ENCODE assay signal across 8 cellular contexts in the genomic region with DNA sequence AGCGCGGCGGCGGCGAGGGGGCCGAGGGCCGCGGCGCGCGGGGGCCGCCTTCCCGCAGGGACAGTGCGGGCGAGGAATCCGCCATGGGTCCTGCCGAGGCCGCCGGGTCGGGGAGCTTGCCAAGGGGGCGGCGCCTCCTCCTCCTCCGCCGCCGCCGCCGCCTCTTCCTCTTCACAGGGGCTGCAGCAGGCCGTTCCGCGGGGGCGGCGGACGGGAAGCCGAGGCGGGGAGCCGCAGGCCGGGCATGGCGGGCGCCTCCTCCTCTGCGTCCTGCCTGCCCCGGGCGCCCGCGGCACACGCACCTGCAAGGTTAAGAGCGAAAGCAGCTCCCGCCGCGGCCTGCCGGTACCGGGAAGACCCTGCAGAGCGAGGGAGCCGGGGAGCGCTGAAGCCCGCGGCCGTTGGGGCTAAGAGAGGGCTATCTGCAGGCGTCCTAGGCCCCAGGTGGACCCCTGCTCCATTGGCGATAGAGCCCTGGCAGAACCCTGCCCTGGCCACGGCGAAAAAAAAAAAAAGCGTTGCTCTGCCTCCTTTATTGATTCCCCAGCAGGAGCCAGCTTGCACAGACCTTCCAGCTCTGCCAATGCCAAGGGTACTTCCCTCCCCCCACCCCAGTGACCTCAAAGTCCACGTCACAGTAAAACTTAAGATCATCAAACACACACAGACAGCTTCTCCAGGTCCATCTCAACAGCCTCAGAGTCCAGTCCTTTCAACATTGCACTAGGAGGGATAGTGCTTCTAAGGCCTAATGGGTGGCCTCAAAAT. TPM values are rescaled to one million over a fixed set of nuclear protein-coding genes. Genes with fewer than 3 reads are reported as not detected.
DNase-seq lines count a peak whose midpoint lies in the region; ATAC-seq, FAIRE-seq and TF ChIP-seq lines count a peak whose summit lies in the region.

A gene with protein sequence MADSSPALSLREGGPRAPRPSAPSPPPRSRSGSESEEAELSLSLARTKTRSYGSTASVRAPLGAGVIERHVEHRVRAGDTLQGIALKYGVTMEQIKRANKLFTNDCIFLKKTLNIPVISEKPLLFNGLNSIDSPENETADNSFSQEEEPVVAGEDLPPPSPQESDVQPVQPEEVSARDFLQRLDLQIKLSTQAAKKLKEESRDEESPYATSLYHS (minus strand): TSS at position 118 of the 768 bp plus-strand sequence. CDS start 33 bp downstream, at position 85.

- H2AFZ ChIP-seq in PC-3 (ENCODE audit: low read length), result peak within 1 kb of the TSS; percentile 91

- no peak for TF ChIP-seq CTCF in A549 (IDR thresholded peaks at IDR 0.05)
- no peak for TF ChIP-seq CTCF in PC-3 (conservative IDR thresholded peaks at IDR 0.05; ENCODE audit: low read depth, low read length)
- no peak for TF ChIP-seq CTCF in fibroblast of pulmonary artery (IDR thresholded peaks at IDR 0.05; ENCODE audit: low read length, missing control alignments)

- H3K4me3 ChIP-seq in A549 (peak within 1 kb of the TSS; percentile 68), PC-3 (ENCODE audit: low read length) (peak within 1 kb of the TSS; percentile 66), fibroblast of pulmonary artery (replicated peaks; ENCODE audit: low read depth, low read length) (peak within 1 kb of the TSS; percentile 65), stomach smooth muscle (ENCODE audit: low read length in 2 of 2) (peak within 1 kb of the TSS; percentile 68 to 83)

- H3K4me1 Mint-ChIP-seq in activated T-helper 17 cell treated with anti-CD3 and anti-CD28 coated beads, Interleukin-2, amount 50 U/mL, for 72 hours, result peaks cover 42% of the 10 kb centered on the region
- H3K4me1 Mint-ChIP-seq in natural killer cell treated with Interleukin-12 subunit alpha and Interleukin-12 subunit beta and Interleukin-15 and Interleukin-18, amount 100 ng/mL, for 72 hours (ENCODE audit: low read depth in 2 of 2), result peaks cover 37 to 43% of the 10 kb centered on the region in 2 donors

- H3K4me2 ChIP-seq in A549 (peak within 1 kb of the TSS; percentile 95), PC-3 (ENCODE audit: low read length) (peak within 1 kb of the TSS; percentile 92)

- CTCF ChIA-PET in A549 (lab: Yijun Ruan, JAX) (interaction anchor here (0.9 to 9.8 kb wide), 10 partner anchors 11 to 120 kb away, joined by 3 to 73 read pairs (median 4); no protein-coding TSS in a partner anchor), PC-3 (lab: Charles Lee) (interaction anchor here (0.6 kb wide), 2 partner anchors 39 to 87 kb away, joined by 5 read pairs; no protein-coding TSS in a partner anchor)

- no peak for TF ChIP-seq RAD21 in A549 (conservative IDR thresholded peaks at IDR 0.05 in 1 of 2, IDR thresholded peaks at IDR 0.05 in 1 of 2)

- peak; percentile 56 for TF ChIP-seq POLR2A in A549 (IDR thresholded peaks at IDR 0.05; ENCODE audit: low read length)

- no TSS peak for BruUV-seq in PC-3 (replicated peaks; lab: Mats Ljungman, UMichigan)

- H3K9me3 ChIP-seq in A549 (no peaks in the 10 kb centered on the region), PC-3 (ENCODE audit: low read length) (no peaks in the 10 kb centered on the region), stomach smooth muscle (ENCODE audit: control insufficient read depth in 2 of 2, low read length in 2 of 2) (no peaks in the 10 kb centered on the region)

- no peaks in the 10 kb centered on the region for H4K20me1 ChIP-seq in PC-3 (ENCODE audit: low read length)

- H3K27me3 Mint-ChIP-seq in activated T-helper 17 cell treated with anti-CD3 and anti-CD28 coated beads, Interleukin-2, amount 50 U/mL, for 72 hours, result no peaks in the 10 kb centered on the region
- no peaks in the 10 kb centered on the region for H3K27me3 Mint-ChIP-seq in natural killer cell treated with Interleukin-12 subunit alpha and Interleukin-12 subunit beta and Interleukin-15 and Interleukin-18, amount 100 ng/mL, for 72 hours

- peak; percentile 54 to 59 for DNase-seq in A549 (ENCODE audit: low read depth in 1 of 2, low spot score in 1 of 2)
- no peak for DNase-seq in GM18507 (ENCODE audit: extremely low spot score, insufficient read length, low read depth)
- peak; percentile 43 for DNase-seq in PC-3
- peak; percentile 50 for DNase-seq in fibroblast of pulmonary artery (ENCODE audit: low read depth)
- DNase-seq in natural killer cell treated with Interleukin-12 subunit alpha and Interleukin-12 subunit beta and Interleukin-15 and Interleukin-18, amount 100 ng/mL, for 72 hours (ENCODE audit: low spot score), result peak; percentile 90

- H3K27ac ChIP-seq in A549, result peak within 1 kb of the TSS; percentile 86 to 91
- H3K27ac ChIP-seq in PC-3 (ENCODE audit: low read length), result no peak within 1 kb of the TSS
- H3K27ac ChIP-seq in stomach smooth muscle (ENCODE audit: low read length), result peak within 1 kb of the TSS; percentile 76

- H3K79me2 ChIP-seq in PC-3 (ENCODE audit: low read length), result peaks cover 14% of the 10 kb centered on the region; the same call in 1 of the 2 replicates

- peak; percentile 85 to 86 for ATAC-seq in A549
- ATAC-seq in HG03103 (IDR thresholded peaks at IDR 0.05; ENCODE audit: low read depth, unreplicated experiment), result peak; percentile 32
- peak; percentile 69 for ATAC-seq in PC-3
- peak; percentile 54 for ATAC-seq in activated T-helper 17 cell treated with anti-CD3 and anti-CD28 coated beads, Interleukin-2, amount 50 U/mL, for 72 hours (replicated peaks)
- peak; percentile 84 to 90 for ATAC-seq in natural killer cell treated with Interleukin-12 subunit alpha and Interleukin-12 subunit beta and Interleukin-15 and Interleukin-18, amount 100 ng/mL, for 72 hours

- H3K4me3 Mint-ChIP-seq in activated T-helper 17 cell treated with anti-CD3 and anti-CD28 coated beads, Interleukin-2, amount 50 U/mL, for 72 hours, result peak within 1 kb of the TSS; percentile 89
- peak within 1 kb of the TSS; percentile 76 for H3K4me3 Mint-ChIP-seq in natural killer cell treated with Interleukin-12 subunit alpha and Interleukin-12 subunit beta and Interleukin-15 and Interleukin-18, amount 100 ng/mL, for 72 hours

- peaks cover 6% of the 10 kb centered on the region for H3K36me3 Mint-ChIP-seq in activated T-helper 17 cell treated with anti-CD3 and anti-CD28 coated beads, Interleukin-2, amount 50 U/mL, for 72 hours (ENCODE audit: low read depth)
- no peaks in the 10 kb centered on the region for H3K36me3 Mint-ChIP-seq in natural killer cell treated with Interleukin-12 subunit alpha and Interleukin-12 subunit beta and Interleukin-15 and Interleukin-18, amount 100 ng/mL, for 72 hours

- TF ChIP-seq EP300 in A549 (IDR thresholded peaks at IDR 0.05), result no peak

- H3K9me3 Mint-ChIP-seq in activated T-helper 17 cell treated with anti-CD3 and anti-CD28 coated beads, Interleukin-2, amount 50 U/mL, for 72 hours, result no peaks in the 10 kb centered on the region
- H3K9me3 Mint-ChIP-seq in natural killer cell treated with Interleukin-12 subunit alpha and Interleukin-12 subunit beta and Interleukin-15 and Interleukin-18, amount 100 ng/mL, for 72 hours, result no peaks in the 10 kb centered on the region

- H3F3A ChIP-seq in PC-3 (ENCODE audit: low read length, unreplicated experiment), result no peaks in the 10 kb centered on the region

- intact Hi-C loops in PC-3 (cut with micrococcal nuclease), result no loop called here

- H3K27me3 ChIP-seq in PC-3 (ENCODE audit: low read length), result no peaks in the 10 kb centered on the region
- H3K27me3 ChIP-seq in stomach smooth muscle (ENCODE audit: control insufficient read depth in 1 of 2, insufficient read depth in 2 of 2, low read length in 2 of 2), result no peaks in the 10 kb centered on the region

- H3K9ac ChIP-seq in PC-3 (ENCODE audit: low read length), result peak within 1 kb of the TSS; percentile 63
- H3K9ac ChIP-seq in stomach smooth muscle (ENCODE audit: low read length in 2 of 2), result peak within 1 kb of the TSS; percentile 67 to 74

- POLR2A ChIA-PET in A549 (lab: Yijun Ruan, JAX) (interaction anchor here (0.6 to 2.2 kb wide), 7 partner anchors 11 to 1586 kb away, joined by 3 to 17 read pairs (median 5); a partner anchor contains a TSS), PC-3 (lab: Charles Lee; ENCODE audit: unreplicated experiment) (no interaction called here)

- peaks cover 16% of the 10 kb centered on the region for H3K4me1 ChIP-seq in A549
- peaks cover 12% of the 10 kb centered on the region for H3K4me1 ChIP-seq in PC-3 (ENCODE audit: insufficient read depth, low read length)
- peaks cover 20% of the 10 kb centered on the region for H3K4me1 ChIP-seq in stomach smooth muscle (ENCODE audit: control insufficient read depth, insufficient read depth, low read length)

- no peaks in the 10 kb centered on the region for H3K9me2 ChIP-seq in PC-3 (replicated peaks; ENCODE audit: low read length)

- peak within 1 kb of the TSS; percentile 92 for H3K27ac Mint-ChIP-seq in activated T-helper 17 cell treated with anti-CD3 and anti-CD28 coated beads, Interleukin-2, amount 50 U/mL, for 72 hours
- peak within 1 kb of the TSS; percentile 75 to 93 for H3K27ac Mint-ChIP-seq in natural killer cell treated with Interleukin-12 subunit alpha and Interleukin-12 subunit beta and Interleukin-15 and Interleukin-18, amount 100 ng/mL, for 72 hours

- WGBS in A549 (ENCODE audit: missing lambda C conversion rate), result under 1% methylated on average over 34 of the region's 63 CpGs

- no peaks in the 10 kb centered on the region for H3K36me3 ChIP-seq in PC-3 (ENCODE audit: low read depth, low read length)
- no peaks in the 10 kb centered on the region for H3K36me3 ChIP-seq in stomach smooth muscle (ENCODE audit: control insufficient read depth in 2 of 2, insufficient read depth in 2 of 2, low read length in 2 of 2)

- FAIRE-seq in A549 (lab: Jason Lieb, UNC) (no peak), GM18507 (lab: Jason Lieb, UNC) (peak; percentile 54)

TF ChIP-seq in A549, 52 proteins besides CTCF, POLR2A, EP300 and RAD21 (continues in another document):
- TF ChIP-seq EHMT2 (IDR thresholded peaks at IDR 0.05; ENCODE audit: low read depth), result no peak

RNA-seq across cellular contexts. Expression of the gene that starts here (rescaled TPM):
- polyA plus RNA-seq in A549 (2011; rRNA removed) (29.2 and 32.1 TPM in 2 replicates), A549 (2017; fragmentation: RNase III; extraction: RNeasy Plus Mini Kit Qiagen cat#74134 plus additional on column Dnase treatment) (16.9 to 18.5 TPM (median 18.3 TPM) in 3 replicates)
- 11.8 and 14.3 TPM in 2 replicates for polyA plus RNA-seq in A549 (2012; cell fraction: cytosol; rRNA removed)
- polyA plus RNA-seq in A549 (2012; cell fraction: nucleus; rRNA removed), result 6.2 and 9.6 TPM in 2 replicates
- 2.7 and 4.0 TPM in 2 replicates for polyA minus RNA-seq in A549 (2011; rRNA and poly(A)+ RNA removed)
- 5.2 and 6.0 TPM in 2 replicates for total RNA-seq in PC-3 (2014; rRNA removed)
- 10 to 100 TPM; 10.9 to 16.2 TPM for total RNA-seq in activated T-helper 17 cell treated with anti-CD3 and anti-CD28 coated beads, Interleukin-2, amount 50 U/mL, for 72 hours
- total RNA-seq in natural killer cell treated with Interleukin-12 subunit alpha and Interleukin-12 subunit beta and Interleukin-15 and Interleukin-18, amount 100 ng/mL, for 72 hours, result 10 to 100 TPM; 13.4 to 27.3 TPM

Comparison
In these comparisons a context has a peak if more than half of its experiments do, and no peak if none do; other contexts are left out.
1. ATAC-seq: peak in every context shown above with its lines; median percentile 87 in natural killer cell treated with Interleukin-12 subunit alpha and Interleukin-12 subunit beta and Interleukin-15 and Interleukin-18, amount 100 ng/mL, for 72 hours; 86 in A549; 69 in PC-3; 54 in activated T-helper 17 cell treated with anti-CD3 and anti-CD28 coated beads, Interleukin-2, amount 50 U/mL, for 72 hours; 32 in HG03103.